Comparison of ENCODE assay signal across 17 cellular contexts in the genomic region with DNA sequence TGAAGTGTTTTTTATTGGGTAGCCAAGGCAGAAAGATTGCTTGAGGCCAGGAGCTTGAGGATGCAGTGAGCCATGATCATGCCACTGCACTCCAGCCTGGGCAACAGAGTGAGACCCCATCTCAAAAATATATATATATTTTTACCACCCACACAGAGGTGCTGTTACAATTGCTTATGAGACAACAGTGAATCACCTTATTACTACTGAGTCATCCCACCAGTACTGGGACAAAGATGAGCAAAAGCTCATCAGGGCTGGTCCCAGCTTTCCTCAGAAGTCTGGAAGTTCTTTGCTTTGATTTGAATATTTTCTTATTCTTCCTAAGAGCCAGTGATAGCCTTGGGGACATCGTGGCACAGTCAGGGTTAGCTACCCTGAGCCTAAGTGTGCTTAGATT.
"Had no signal": no experiment of that assay in that cellular context is flagged by ENCODE, and none has a peak within 500 bp of the region (broad histone marks: within the 10 kb centered on the region; RNA-seq: fewer than 3 reads in every experiment).

No MANE protein-coding gene starts in this region.

- DNase-seq: activated CD4-positive, alpha-beta T cell treated with anti-CD3 and anti-CD28 coated beads, Interleukin-2, amount 50 U/mL, for 4 hours; activated CD4-positive, CD25-positive, alpha-beta regulatory T cell treated with anti-CD3 and anti-CD28 coated beads, Interleukin-2, amount 50 U/mL, for 72 hours; activated CD8-positive, alpha-beta memory T cell treated with anti-CD3 and anti-CD28 coated beads, Interleukin-2, amount 10 ng/mL, durations not matched to agents 7 days and 5 days; activated gamma-delta T cell treated with Interleukin-2 at 50 U/mL for 16 hours; activated T-cell treated with anti-CD3 and anti-CD28 coated beads, Interleukin-2, amount 50 U/mL, for 4 hours; aorta; dorsolateral prefrontal cortex; kidney; left ventricle myocardium superior; nephron progenitor cell; stimulated activated CD4-positive, alpha-beta T cell treated with anti-CD3 and anti-CD28 coated beads, Interleukin-2, amount 100 ng/mL, for 24 hours; stimulated activated naive B cell treated with anti-CD40 and anti-IgM and Interleukin-4, amounts not matched to agents 10 μg/mL and 1 μg/mL and 100 μg/mL, for 72 hours; substantia nigra; transverse colon had no signal

- H3K4me1 ChIP-seq: gastroesophageal sphincter, prostate gland, transverse colon had no signal

- H3K27ac Mint-ChIP-seq: activated CD8-positive, alpha-beta memory T cell treated with anti-CD3 and anti-CD28 coated beads, Interleukin-2, amount 10 ng/mL, durations not matched to agents 7 days and 5 days; nephron progenitor cell had no signal

- H3K4me3 ChIP-seq: dorsolateral prefrontal cortex, gastroesophageal sphincter, prostate gland, transverse colon had no signal

- H3K27me3 ChIP-seq: dorsolateral prefrontal cortex, gastroesophageal sphincter, transverse colon had no signal

- H3K4me1 Mint-ChIP-seq: activated CD8-positive, alpha-beta memory T cell treated with anti-CD3 and anti-CD28 coated beads, Interleukin-2, amount 10 ng/mL, durations not matched to agents 7 days and 5 days had no signal

- H3K36me3 ChIP-seq: gastroesophageal sphincter, prostate gland, transverse colon had no signal

- H3K9me3 ChIP-seq: gastroesophageal sphincter, prostate gland, transverse colon had no signal

- H3K27ac ChIP-seq: dorsolateral prefrontal cortex, gastroesophageal sphincter, prostate gland, transverse colon had no signal

- H3K36me3 Mint-ChIP-seq: activated CD8-positive, alpha-beta memory T cell treated with anti-CD3 and anti-CD28 coated beads, Interleukin-2, amount 10 ng/mL, durations not matched to agents 7 days and 5 days; stimulated activated naive B cell treated with anti-CD40 and anti-IgM and Interleukin-4, amounts not matched to agents 10 μg/mL and 1 μg/mL and 100 μg/mL, for 72 hours had no signal

- ATAC-seq: activated CD8-positive, alpha-beta memory T cell treated with anti-CD3 and anti-CD28 coated beads, Interleukin-2, amount 10 ng/mL, durations not matched to agents 7 days and 5 days; activated T-cell treated with anti-CD3 and anti-CD28 coated beads, Interleukin-2, amount 50 U/mL, for 4 hours; gastroesophageal sphincter; left ventricle myocardium superior; sciatic nerve; stimulated activated naive B cell treated with anti-CD40 and anti-IgM and Interleukin-4, amounts not matched to agents 10 μg/mL and 1 μg/mL and 100 μg/mL, for 72 hours had no signal

- H3K27me3 Mint-ChIP-seq: activated CD8-positive, alpha-beta memory T cell treated with anti-CD3 and anti-CD28 coated beads, Interleukin-2, amount 10 ng/mL, durations not matched to agents 7 days and 5 days; stimulated activated naive B cell treated with anti-CD40 and anti-IgM and Interleukin-4, amounts not matched to agents 10 μg/mL and 1 μg/mL and 100 μg/mL, for 72 hours had no signal

- H3K4me3 Mint-ChIP-seq: activated CD8-positive, alpha-beta memory T cell treated with anti-CD3 and anti-CD28 coated beads, Interleukin-2, amount 10 ng/mL, durations not matched to agents 7 days and 5 days; activated T-cell treated with anti-CD3 and anti-CD28 coated beads, Interleukin-2, amount 50 U/mL, for 4 hours; nephron progenitor cell; stimulated activated naive B cell treated with anti-CD40 and anti-IgM and Interleukin-4, amounts not matched to agents 10 μg/mL and 1 μg/mL and 100 μg/mL, for 72 hours had no signal
